ENCODE assay signal across 7 cellular contexts in the genomic region with DNA sequence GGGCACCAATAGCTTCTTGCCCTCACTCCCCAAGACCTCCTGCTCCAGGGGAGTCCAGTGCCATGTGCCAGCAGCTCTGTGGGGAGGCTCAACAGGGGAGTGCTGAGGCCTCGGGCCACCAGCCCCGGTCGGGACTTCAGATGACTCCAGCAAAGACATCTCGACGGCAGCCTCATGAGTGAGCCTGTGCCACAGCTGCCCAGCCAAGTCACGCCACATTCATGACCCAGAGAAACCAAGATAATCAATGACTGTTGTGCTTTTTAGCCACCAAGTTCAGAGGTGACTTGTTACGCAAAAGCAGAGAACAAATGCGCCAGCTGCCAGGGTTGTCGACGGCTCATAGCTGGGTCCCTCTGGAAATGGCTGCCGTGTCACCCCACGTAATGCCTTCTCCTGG.
"Had no signal": no experiment of that assay in that cellular context is flagged by ENCODE, and none has a peak within 500 bp of the region (broad histone marks: within the 10 kb centered on the region; RNA-seq: fewer than 3 reads in every experiment).

No MANE protein-coding gene starts in this region.

- FAIRE-seq: H1, H54 had no signal

- H3K4me2 ChIP-seq: GM23338 had no signal

- DNase-seq: H9, HCEC 1CT, IMR-90 had no signal

- H3K4me3 ChIP-seq: GM23338, K562 had no signal

- ATAC-seq: GM23338, K562 had no signal

- H2AFZ ChIP-seq: GM23338 had no signal
